In the genomic region with DNA sequence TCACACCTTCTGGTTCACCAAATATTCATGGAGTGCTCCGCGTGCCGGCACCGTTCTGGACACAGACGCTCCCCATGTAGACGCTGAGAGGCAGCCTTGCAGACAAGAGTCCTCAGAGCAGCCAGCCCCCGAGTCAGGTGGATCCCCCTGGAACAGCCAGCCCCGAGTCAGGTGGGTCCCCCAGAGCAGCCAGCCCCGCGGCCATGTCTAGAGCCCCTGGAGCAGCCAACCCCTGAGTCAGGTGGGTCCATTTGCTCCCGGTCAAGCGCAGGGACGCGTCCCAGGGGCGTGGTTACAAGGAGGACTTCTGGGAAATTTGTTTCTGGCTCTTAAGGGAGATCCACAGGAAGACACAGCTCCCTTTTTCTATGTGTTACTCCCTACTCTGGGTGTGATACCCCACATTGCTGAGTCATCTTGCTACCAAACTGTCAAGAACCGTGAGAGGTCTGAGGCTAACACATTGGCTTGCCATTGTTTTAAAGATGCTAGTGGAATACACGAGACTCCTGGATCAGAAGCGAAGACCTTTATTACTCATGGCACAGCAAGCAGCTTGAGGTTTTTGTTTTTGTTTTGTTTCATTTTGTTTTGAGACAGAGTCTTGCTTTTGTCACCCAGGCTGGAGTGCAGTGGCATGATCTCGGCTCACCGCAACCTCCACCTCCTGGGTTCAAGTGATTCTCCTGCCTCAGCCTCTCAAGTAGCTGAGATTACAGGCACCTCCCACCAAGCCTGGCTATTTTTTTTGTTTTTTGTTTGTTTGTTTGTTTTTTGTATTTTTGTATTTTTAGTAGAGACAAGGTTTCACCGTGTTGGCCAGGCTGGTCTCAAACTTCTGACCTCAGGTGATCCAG, we compare ENCODE assay signal across 1 cellular context.
TF ChIP-seq lines count a peak whose summit lies in the region.

No MANE protein-coding gene starts in this region.

TF ChIP-seq in K562, 482 proteins besides CTCF, POLR2A, EP300 and RAD21 (continued from another document and continues in another):
- TF ChIP-seq, protein P1, sequence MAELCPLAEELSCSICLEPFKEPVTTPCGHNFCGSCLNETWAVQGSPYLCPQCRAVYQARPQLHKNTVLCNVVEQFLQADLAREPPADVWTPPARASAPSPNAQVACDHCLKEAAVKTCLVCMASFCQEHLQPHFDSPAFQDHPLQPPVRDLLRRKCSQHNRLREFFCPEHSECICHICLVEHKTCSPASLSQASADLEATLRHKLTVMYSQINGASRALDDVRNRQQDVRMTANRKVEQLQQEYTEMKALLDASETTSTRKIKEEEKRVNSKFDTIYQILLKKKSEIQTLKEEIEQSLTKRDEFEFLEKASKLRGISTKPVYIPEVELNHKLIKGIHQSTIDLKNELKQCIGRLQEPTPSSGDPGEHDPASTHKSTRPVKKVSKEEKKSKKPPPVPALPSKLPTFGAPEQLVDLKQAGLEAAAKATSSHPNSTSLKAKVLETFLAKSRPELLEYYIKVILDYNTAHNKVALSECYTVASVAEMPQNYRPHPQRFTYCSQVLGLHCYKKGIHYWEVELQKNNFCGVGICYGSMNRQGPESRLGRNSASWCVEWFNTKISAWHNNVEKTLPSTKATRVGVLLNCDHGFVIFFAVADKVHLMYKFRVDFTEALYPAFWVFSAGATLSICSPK (IDR thresholded peaks at IDR 0.05; ENCODE audit: borderline replicate concordance): 0 out of 2 replicates have a peak, but pooled peaks have one; percentile 38
- TF ChIP-seq DPF2 (IDR thresholded peaks at IDR 0.05) (peak; percentile 79; the same call in 1 of the 2 replicates), ZBTB2 (IDR thresholded peaks at IDR 0.05) (peak; percentile 35; the same call in 1 of the 2 replicates), KLF6 (CRISPR knock-in tag; IDR thresholded peaks at IDR 0.05; ENCODE audit: borderline replicate concordance) (peak; percentile 76; the same call in 1 of the 2 replicates), ZNF644 (tag; IDR thresholded peaks at IDR 0.05; ENCODE audit: low read depth) (0 out of 2 replicates have a peak, but pooled peaks have one; percentile 10), MAFG (tag; conservative IDR thresholded peaks at IDR 0.05) (peak; percentile 99), JUN (IDR thresholded peaks at IDR 0.05; ENCODE audit: borderline replicate concordance, low read depth, low read length) (peak; percentile 11; the same call in 1 of the 2 replicates), JUN (CRISPR knock-in tag; IDR thresholded peaks at IDR 0.05; ENCODE audit: borderline replicate concordance) (no peak), NFXL1 (CRISPR knock-in tag; IDR thresholded peaks at IDR 0.05) (0 out of 2 replicates have a peak, but pooled peaks have one; percentile 45), HLTF (IDR thresholded peaks at IDR 0.05) (peak; percentile 43; the same call in 1 of the 2 replicates), ERF (CRISPR knock-in tag; IDR thresholded peaks at IDR 0.05) (peak; percentile 26; the same call in 1 of the 2 replicates), CBX2 (IDR thresholded peaks at IDR 0.05; ENCODE audit: insufficient read depth, low read length, poor library complexity, severe bottlenecking) (no peak), PURB (CRISPR knock-in tag; IDR thresholded peaks at IDR 0.05; ENCODE audit: low read depth) (no peak), CSDE1 (IDR thresholded peaks at IDR 0.05) (0 out of 4 replicates have a peak, but pooled peaks of 1 of the 2 experiments have one; percentile 64), SRF (CRISPR knock-in tag; IDR thresholded peaks at IDR 0.05) (peak; percentile 19 to 28; a peak in 1 of 4 replicates), MTA3 (IDR thresholded peaks at IDR 0.05; ENCODE audit: borderline replicate concordance) (0 out of 2 replicates have a peak, but pooled peaks have one; percentile 64), RFX5 (IDR thresholded peaks at IDR 0.05; ENCODE audit: low read depth, low read length) (no peak), PHF8 (IDR thresholded peaks at IDR 0.05; ENCODE audit: borderline replicate concordance, low read length) (peak; percentile 59; the same call in 1 of the 2 replicates), DMBX1 (CRISPR knock-in tag; IDR thresholded peaks at IDR 0.05; ENCODE audit: borderline replicate concordance) (0 out of 2 replicates have a peak, but pooled peaks have one; percentile 62), NR1H2 (CRISPR knock-in tag; IDR thresholded peaks at IDR 0.05) (no peak), ZBTB49 (CRISPR knock-in tag; IDR thresholded peaks at IDR 0.05; ENCODE audit: borderline replicate concordance) (peak; percentile 25; the same call in 1 of the 2 replicates), C11orf30 (IDR thresholded peaks at IDR 0.05; ENCODE audit: low read depth) (peak; percentile 99), MAX (CRISPR knock-in tag; IDR thresholded peaks at IDR 0.05) (peak; percentile 84), ZNF354B (CRISPR knock-in tag; IDR thresholded peaks at IDR 0.05) (0 out of 2 replicates have a peak, but pooled peaks have one; percentile 4), FOSL1 (tag; conservative IDR thresholded peaks at IDR 0.05) (peak; percentile 86), ATF1 (CRISPR knock-in tag; IDR thresholded peaks at IDR 0.05) (no peak; the same call in 1 of the 2 replicates), ATF1 (tag; IDR thresholded peaks at IDR 0.05) (peak; percentile 61), TEAD4 (IDR thresholded peaks at IDR 0.05; ENCODE audit: low read length) (peak; percentile 23; the same call in 1 of the 2 replicates), TEAD4 (CRISPR knock-in tag; IDR thresholded peaks at IDR 0.05; ENCODE audit: borderline replicate concordance) (no peak), KDM1A (IDR thresholded peaks at IDR 0.05) (0 out of 4 replicates have a peak, but pooled peaks of 1 of the 2 experiments have one; percentile 37), NR4A1 (CRISPR knock-in tag; IDR thresholded peaks at IDR 0.05) (no peak), NR4A1 (tag; IDR thresholded peaks at IDR 0.05) (peak; percentile 48; the same call in 1 of the 2 replicates), NELFE (IDR thresholded peaks at IDR 0.05; ENCODE audit: insufficient read depth, insufficient read length) (no peak), ZNF12 (CRISPR knock-in tag; IDR thresholded peaks at IDR 0.05) (peak; percentile 65; the same call in 1 of the 2 replicates), LCOR (CRISPR knock-in tag; IDR thresholded peaks at IDR 0.05) (0 out of 2 replicates have a peak, but pooled peaks have one; percentile 66), CTBP1 (IDR thresholded peaks at IDR 0.05; ENCODE audit: borderline replicate concordance) (peak; percentile 78; the same call in 1 of the 2 replicates)
- TF ChIP-seq, protein P2, sequence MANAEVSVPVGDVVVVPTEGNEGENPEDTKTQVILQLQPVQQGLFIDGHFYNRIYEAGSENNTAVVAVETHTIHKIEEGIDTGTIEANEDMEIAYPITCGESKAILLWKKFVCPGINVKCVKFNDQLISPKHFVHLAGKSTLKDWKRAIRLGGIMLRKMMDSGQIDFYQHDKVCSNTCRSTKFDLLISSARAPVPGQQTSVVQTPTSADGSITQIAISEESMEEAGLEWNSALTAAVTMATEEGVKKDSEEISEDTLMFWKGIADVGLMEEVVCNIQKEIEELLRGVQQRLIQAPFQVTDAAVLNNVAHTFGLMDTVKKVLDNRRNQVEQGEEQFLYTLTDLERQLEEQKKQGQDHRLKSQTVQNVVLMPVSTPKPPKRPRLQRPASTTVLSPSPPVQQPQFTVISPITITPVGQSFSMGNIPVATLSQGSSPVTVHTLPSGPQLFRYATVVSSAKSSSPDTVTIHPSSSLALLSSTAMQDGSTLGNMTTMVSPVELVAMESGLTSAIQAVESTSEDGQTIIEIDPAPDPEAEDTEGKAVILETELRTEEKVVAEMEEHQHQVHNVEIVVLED (CRISPR knock-in tag; IDR thresholded peaks at IDR 0.05): peak; percentile 30; the same call in 1 of the 2 replicates
- TF ChIP-seq, protein P3, sequence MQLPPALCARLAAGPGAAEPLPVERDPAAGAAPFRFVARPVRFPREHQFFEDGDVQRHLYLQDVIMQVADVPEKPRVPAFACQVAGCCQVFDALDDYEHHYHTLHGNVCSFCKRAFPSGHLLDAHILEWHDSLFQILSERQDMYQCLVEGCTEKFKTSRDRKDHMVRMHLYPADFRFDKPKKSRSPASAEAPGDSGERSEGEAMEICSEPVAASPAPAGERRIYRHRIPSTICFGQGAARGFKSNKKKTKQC (CRISPR knock-in tag; IDR thresholded peaks at IDR 0.05): peak; percentile 19; the same call in 1 of the 2 replicates
- TF ChIP-seq, protein P4, sequence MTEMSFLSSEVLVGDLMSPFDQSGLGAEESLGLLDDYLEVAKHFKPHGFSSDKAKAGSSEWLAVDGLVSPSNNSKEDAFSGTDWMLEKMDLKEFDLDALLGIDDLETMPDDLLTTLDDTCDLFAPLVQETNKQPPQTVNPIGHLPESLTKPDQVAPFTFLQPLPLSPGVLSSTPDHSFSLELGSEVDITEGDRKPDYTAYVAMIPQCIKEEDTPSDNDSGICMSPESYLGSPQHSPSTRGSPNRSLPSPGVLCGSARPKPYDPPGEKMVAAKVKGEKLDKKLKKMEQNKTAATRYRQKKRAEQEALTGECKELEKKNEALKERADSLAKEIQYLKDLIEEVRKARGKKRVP (CRISPR knock-in tag; IDR thresholded peaks at IDR 0.05): peak; percentile 56; the same call in 1 of the 2 replicates
- TF ChIP-seq, protein P5, sequence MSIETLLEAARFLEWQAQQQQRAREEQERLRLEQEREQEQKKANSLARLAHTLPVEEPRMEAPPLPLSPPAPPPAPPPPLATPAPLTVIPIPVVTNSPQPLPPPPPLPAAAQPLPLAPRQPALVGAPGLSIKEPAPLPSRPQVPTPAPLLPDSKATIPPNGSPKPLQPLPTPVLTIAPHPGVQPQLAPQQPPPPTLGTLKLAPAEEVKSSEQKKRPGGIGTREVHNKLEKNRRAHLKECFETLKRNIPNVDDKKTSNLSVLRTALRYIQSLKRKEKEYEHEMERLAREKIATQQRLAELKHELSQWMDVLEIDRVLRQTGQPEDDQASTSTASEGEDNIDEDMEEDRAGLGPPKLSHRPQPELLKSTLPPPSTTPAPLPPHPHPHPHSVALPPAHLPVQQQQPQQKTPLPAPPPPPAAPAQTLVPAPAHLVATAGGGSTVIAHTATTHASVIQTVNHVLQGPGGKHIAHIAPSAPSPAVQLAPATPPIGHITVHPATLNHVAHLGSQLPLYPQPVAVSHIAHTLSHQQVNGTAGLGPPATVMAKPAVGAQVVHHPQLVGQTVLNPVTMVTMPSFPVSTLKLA (conservative IDR thresholded peaks at IDR 0.05): peak; percentile 54 to 63; a peak in 3 of 4 replicates
- TF ChIP-seq, protein P6, sequence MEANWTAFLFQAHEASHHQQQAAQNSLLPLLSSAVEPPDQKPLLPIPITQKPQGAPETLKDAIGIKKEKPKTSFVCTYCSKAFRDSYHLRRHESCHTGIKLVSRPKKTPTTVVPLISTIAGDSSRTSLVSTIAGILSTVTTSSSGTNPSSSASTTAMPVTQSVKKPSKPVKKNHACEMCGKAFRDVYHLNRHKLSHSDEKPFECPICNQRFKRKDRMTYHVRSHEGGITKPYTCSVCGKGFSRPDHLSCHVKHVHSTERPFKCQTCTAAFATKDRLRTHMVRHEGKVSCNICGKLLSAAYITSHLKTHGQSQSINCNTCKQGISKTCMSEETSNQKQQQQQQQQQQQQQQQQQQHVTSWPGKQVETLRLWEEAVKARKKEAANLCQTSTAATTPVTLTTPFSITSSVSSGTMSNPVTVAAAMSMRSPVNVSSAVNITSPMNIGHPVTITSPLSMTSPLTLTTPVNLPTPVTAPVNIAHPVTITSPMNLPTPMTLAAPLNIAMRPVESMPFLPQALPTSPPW (CRISPR knock-in tag; IDR thresholded peaks at IDR 0.05): peak; percentile 37; the same call in 1 of the 2 replicates
- TF ChIP-seq, protein P7, sequence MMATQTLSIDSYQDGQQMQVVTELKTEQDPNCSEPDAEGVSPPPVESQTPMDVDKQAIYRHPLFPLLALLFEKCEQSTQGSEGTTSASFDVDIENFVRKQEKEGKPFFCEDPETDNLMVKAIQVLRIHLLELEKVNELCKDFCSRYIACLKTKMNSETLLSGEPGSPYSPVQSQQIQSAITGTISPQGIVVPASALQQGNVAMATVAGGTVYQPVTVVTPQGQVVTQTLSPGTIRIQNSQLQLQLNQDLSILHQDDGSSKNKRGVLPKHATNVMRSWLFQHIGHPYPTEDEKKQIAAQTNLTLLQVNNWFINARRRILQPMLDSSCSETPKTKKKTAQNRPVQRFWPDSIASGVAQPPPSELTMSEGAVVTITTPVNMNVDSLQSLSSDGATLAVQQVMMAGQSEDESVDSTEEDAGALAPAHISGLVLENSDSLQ (IDR thresholded peaks at IDR 0.05): peak; percentile 43; the same call in 1 of the 2 replicates
- TF ChIP-seq, protein P8, sequence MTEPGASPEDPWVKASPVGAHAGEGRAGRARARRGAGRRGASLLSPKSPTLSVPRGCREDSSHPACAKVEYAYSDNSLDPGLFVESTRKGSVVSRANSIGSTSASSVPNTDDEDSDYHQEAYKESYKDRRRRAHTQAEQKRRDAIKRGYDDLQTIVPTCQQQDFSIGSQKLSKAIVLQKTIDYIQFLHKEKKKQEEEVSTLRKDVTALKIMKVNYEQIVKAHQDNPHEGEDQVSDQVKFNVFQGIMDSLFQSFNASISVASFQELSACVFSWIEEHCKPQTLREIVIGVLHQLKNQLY (CRISPR knock-in tag; conservative IDR thresholded peaks at IDR 0.05): 0 out of 4 replicates have a peak, but pooled peaks of 1 of the 2 experiments have one; percentile 35
